In genomic region chr9:109013678-109014145, GRCh38 we compare ENCODE assay signal across 8 cellular contexts. TPM values are rescaled to one million over a fixed set of nuclear protein-coding genes. Genes with fewer than 3 reads are reported as not detected.
DNase-seq lines count a peak whose midpoint lies in the region; ATAC-seq and TF ChIP-seq lines count a peak whose summit lies in the region.

No MANE protein-coding gene starts in this region.

- peaks cover 7% of the 10 kb centered on the region for H3K4me1 ChIP-seq in CD8-positive, alpha-beta T cell (ENCODE audit: insufficient read depth, low read length)
- H3K4me1 ChIP-seq in Karpas-422 (ENCODE audit: low read length) (peaks cover 44% of the 10 kb centered on the region), muscle layer of colon (ENCODE audit: insufficient read depth, low read length) (peaks cover 36% of the 10 kb centered on the region)

- H3K4me1 Mint-ChIP-seq in CD8-positive, alpha-beta T cell (ENCODE audit: low read depth), result peaks cover 26% of the 10 kb centered on the region
- H3K4me1 Mint-ChIP-seq in chondrocyte (ENCODE audit: low read depth), result peaks cover 44% of the 10 kb centered on the region

- H3K27ac Mint-ChIP-seq in CD8-positive, alpha-beta T cell, result peak overlapping the region; percentile 91
- peak overlapping the region; percentile 96 for H3K27ac Mint-ChIP-seq in chondrocyte (ENCODE audit: unreplicated experiment)

- no peaks in the 10 kb centered on the region for H3K27me3 ChIP-seq in CD8-positive, alpha-beta T cell (ENCODE audit: insufficient read depth, low read length)
- H3K27me3 ChIP-seq in Karpas-422 (ENCODE audit: low read length) (no peaks in the 10 kb centered on the region), muscle layer of colon (ENCODE audit: control insufficient read depth in 1 of 2, insufficient read depth in 2 of 2, low read length in 2 of 2) (no peaks in the 10 kb centered on the region)

- H3K36me3 Mint-ChIP-seq in CD8-positive, alpha-beta T cell, result peaks cover 6% of the 10 kb centered on the region
- H3K36me3 Mint-ChIP-seq in chondrocyte (ENCODE audit: low read depth), result peaks cover 1% of the 10 kb centered on the region

- no peak for DNase-seq in CD8-positive, alpha-beta T cell
- DNase-seq in Karpas-422 (no peak), chondrocyte (ENCODE audit: low spot score) (no peak), HuH-7 (ENCODE audit: low spot score) (no peak)

- peak overlapping the region; percentile 30 for H3K4me3 ChIP-seq in CD8-positive, alpha-beta T cell (ENCODE audit: low read depth, low read length)
- H3K4me3 ChIP-seq in Karpas-422 (ENCODE audit: low read length) (peak overlapping the region; percentile 60), muscle layer of colon (ENCODE audit: low read depth in 1 of 2, low read length in 2 of 2) (peak overlapping the region; percentile 28 to 61)

- peaks cover 10% of the 10 kb centered on the region for H3K27me3 Mint-ChIP-seq in CD8-positive, alpha-beta T cell (ENCODE audit: low read depth)
- no peaks in the 10 kb centered on the region for H3K27me3 Mint-ChIP-seq in chondrocyte (ENCODE audit: low read depth)

- H3K4me3 Mint-ChIP-seq in CD8-positive, alpha-beta T cell, result peak overlapping the region; percentile 90
- H3K4me3 Mint-ChIP-seq in chondrocyte (ENCODE audit: unreplicated experiment), result peak overlapping the region; percentile 84

- H3K4me2 ChIP-seq in Karpas-422 (ENCODE audit: low read depth, low read length, poor library complexity, severe bottlenecking), result peak overlapping the region; percentile 72

- H3K9ac ChIP-seq in Karpas-422 (ENCODE audit: low read length), result peak overlapping the region; percentile 56
- H3K9ac ChIP-seq in muscle layer of colon (ENCODE audit: low read length), result peak overlapping the region; percentile 25

- ATAC-seq in CD8-positive, alpha-beta T cell, result no peak
- ATAC-seq in GM19463 (IDR thresholded peaks at IDR 0.05; ENCODE audit: unreplicated experiment) (no peak), HG02610 (IDR thresholded peaks at IDR 0.05; ENCODE audit: unreplicated experiment) (no peak), HG03097 (IDR thresholded peaks at IDR 0.05; ENCODE audit: low FRiP score, unreplicated experiment) (no peak)

- intact Hi-C loops in CD8-positive, alpha-beta T cell (cut with DNase I, micrococcal nuclease), result loop anchor here (1.0 to 10.0 kb wide), 6 partner anchors 79 to 1241 kb away; partner anchors contain the start of genes ABITRAM (in 2 of the 2), ELP1 (in 2 of the 2), TMEM245 (in 2 of the 2) and TXN (in 1 of the 2)

- POLR2A ChIA-PET in CD8-positive, alpha-beta T cell (lab: Charles Lee), result interaction anchor here (0.8 kb wide), 1 partner anchor 106 kb away, joined by 3 read pairs; the partner anchor contains the start of gene TMEM245

- no peak for TF ChIP-seq CTCF in CD8-positive, alpha-beta T cell (IDR thresholded peaks at IDR 0.05)
- TF ChIP-seq CTCF in chondrocyte (IDR thresholded peaks at IDR 0.05), result no peak

- CTCF ChIA-PET in CD8-positive, alpha-beta T cell (lab: Charles Lee), result no interaction called here

- H3K36me3 ChIP-seq in CD8-positive, alpha-beta T cell (ENCODE audit: insufficient read depth, low read length), result no peaks in the 10 kb centered on the region
- H3K36me3 ChIP-seq in Karpas-422 (ENCODE audit: insufficient read depth, low read length), result no peaks in the 10 kb centered on the region
- no peaks in the 10 kb centered on the region for H3K36me3 ChIP-seq in muscle layer of colon (ENCODE audit: insufficient read depth, low read length)

- H3K9me2 ChIP-seq in Karpas-422 (replicated peaks; ENCODE audit: insufficient read depth, low read length), result no peaks in the 10 kb centered on the region

- 0 out of 2 replicates have a peak overlapping the region, but pooled peaks have one; percentile 8 for H2AFZ ChIP-seq in Karpas-422 (ENCODE audit: low read length)

- H3K27ac ChIP-seq in CD8-positive, alpha-beta T cell (ENCODE audit: low read depth, low read length), result no peak overlapping the region
- H3K27ac ChIP-seq in Karpas-422 (ENCODE audit: low read length) (peak overlapping the region; percentile 34; the same call in 1 of the 2 replicates), muscle layer of colon (ENCODE audit: low read depth, low read length) (peak overlapping the region; percentile 55)

- no peaks in the 10 kb centered on the region for H4K20me1 ChIP-seq in Karpas-422 (ENCODE audit: insufficient read depth, low read depth, low read length)

- peaks cover 44% of the 10 kb centered on the region for H3K79me2 ChIP-seq in Karpas-422 (ENCODE audit: low read length)

- H3K9me3 Mint-ChIP-seq in CD8-positive, alpha-beta T cell, result no peaks in the 10 kb centered on the region
- no peaks in the 10 kb centered on the region for H3K9me3 Mint-ChIP-seq in chondrocyte (ENCODE audit: low read depth)

- H3K9me3 ChIP-seq in CD8-positive, alpha-beta T cell (ENCODE audit: low read length), result no peaks in the 10 kb centered on the region
- no peaks in the 10 kb centered on the region for H3K9me3 ChIP-seq in Karpas-422 (ENCODE audit: low read length)
- H3K9me3 ChIP-seq in muscle layer of colon (ENCODE audit: low read length), result no peaks in the 10 kb centered on the region

RNA-seq across cellular contexts. Expression of gene CTNNAL1, which starts 0.4 kb away (rescaled TPM):
- 1 to 10 TPM; 4.5 to 4.8 TPM for total RNA-seq in CD8-positive, alpha-beta T cell
- 26.8 and 31.4 TPM in 2 replicates for total RNA-seq in Karpas-422 (2014; rRNA removed; shearing (Covaris generic); ENCODE audit: low replicate concordance)
- total RNA-seq in chondrocyte, result 24.9 to 31.9 TPM (median 25.9 TPM) in 3 replicates
